In genomic region chr11:10622957-10623787, GRCh38 we compare ENCODE assay signal across 9 cellular contexts. TPM values are rescaled to one million over a fixed set of nuclear protein-coding genes. Genes with fewer than 3 reads are reported as not detected.
DNase-seq lines count a peak whose midpoint lies in the region; ATAC-seq, FAIRE-seq and TF ChIP-seq lines count a peak whose summit lies in the region.
"Had no signal": no experiment of that assay in that cellular context is flagged by ENCODE, and none has a peak within 500 bp of the region (broad histone marks: within the 10 kb centered on the region; RNA-seq: fewer than 3 reads in every experiment).

No MANE protein-coding gene starts in this region.

- 64 to 68% methylated on average over 12 of the region's 12 CpGs for WGBS in esophagus, 2 donors
- 57% methylated on average over 12 of the region's 12 CpGs for WGBS in prostate gland

- DNase-seq in GM19239 (ENCODE audit: insufficient read length, low spot score) (no peak), SKM-1 (lab: John Stamatoyannopoulos, UW; ENCODE audit: unreplicated experiment) (peak; percentile 96), prostate gland (ENCODE audit: low spot score) (no peak), RKO (ENCODE audit: low spot score) (no peak), NCI-H2196 treated with DMSO at 0.1 percent for 48 hours (lab: John Stamatoyannopoulos, UW; ENCODE audit: unreplicated experiment) (no peak)

- no peak for TF ChIP-seq CTCF in prostate gland (IDR thresholded peaks at IDR 0.05)

- no peaks in the 10 kb centered on the region for H3K36me3 ChIP-seq in esophagus (ENCODE audit: control insufficient read depth in 2 of 2, insufficient read depth in 2 of 2, low read length in 1 of 2)
- H3K36me3 ChIP-seq in prostate gland, result no peaks in the 10 kb centered on the region

- H3K27ac ChIP-seq in esophagus (ENCODE audit: low read depth in 2 of 2, low read length in 1 of 2), result peak overlapping the region; percentile 55 to 76
- peak overlapping the region; percentile 6 to 16 for H3K27ac ChIP-seq in prostate gland

- FAIRE-seq in GM19239 (lab: Jason Lieb, UNC), result peak; percentile 11

- H3K27me3 ChIP-seq in esophagus (ENCODE audit: control insufficient read depth in 1 of 2, insufficient read depth in 2 of 2, low read length in 2 of 2), result no peaks in the 10 kb centered on the region
- H3K27me3 ChIP-seq in prostate gland (replicated peaks; ENCODE audit: insufficient read depth), result no peaks in the 10 kb centered on the region

- no peak overlapping the region for H3K4me3 ChIP-seq in esophagus (ENCODE audit: low read depth in 1 of 2, low read length in 2 of 2)
- H3K4me3 ChIP-seq in prostate gland, result no peak overlapping the region

- H3K9me3 ChIP-seq in esophagus (ENCODE audit: control insufficient read depth in 2 of 2, insufficient read depth in 1 of 2, low read depth in 1 of 2, low read length in 1 of 2) (no peaks in the 10 kb centered on the region), prostate gland (no peaks in the 10 kb centered on the region)

- ATAC-seq in GM21717 (IDR thresholded peaks at IDR 0.05; ENCODE audit: unreplicated experiment) (no peak), HG03571 (IDR thresholded peaks at IDR 0.05; ENCODE audit: unreplicated experiment) (no peak)

- H3K4me1 ChIP-seq in esophagus (ENCODE audit: control insufficient read depth in 2 of 2, insufficient read depth in 2 of 2, low read length in 1 of 2), result peaks cover 0 to 16% of the 10 kb centered on the region in 2 donors
- no peaks in the 10 kb centered on the region for H3K4me1 ChIP-seq in prostate gland (replicated peaks)

- no peak for TF ChIP-seq POLR2A in prostate gland (IDR thresholded peaks at IDR 0.05)

- intact Hi-C loops in prostate gland (cut with DNase I), result loop anchor here (10.0 kb wide), 2 partner anchors 112 to 218 kb away; no protein-coding TSS in a partner anchor

RNA-seq across cellular contexts. Expression of gene LYVE1, which starts 54.7 kb away (rescaled TPM):
- 1 to 10 TPM; 4.1 to 6.2 TPM for polyA plus RNA-seq in esophagus
- total RNA-seq in prostate gland, result 1 to 10 TPM; 2.5 to 9.8 TPM
- total RNA-seq: T-helper 1 cell treated with Interleukin-12 subunit alpha and Interleukin-12 subunit beta and Interleukin-4 antibody, amounts not matched to agents 30 ng/mL and 1 ng/mL, for 36 hours had no signal
